In the genomic region with DNA sequence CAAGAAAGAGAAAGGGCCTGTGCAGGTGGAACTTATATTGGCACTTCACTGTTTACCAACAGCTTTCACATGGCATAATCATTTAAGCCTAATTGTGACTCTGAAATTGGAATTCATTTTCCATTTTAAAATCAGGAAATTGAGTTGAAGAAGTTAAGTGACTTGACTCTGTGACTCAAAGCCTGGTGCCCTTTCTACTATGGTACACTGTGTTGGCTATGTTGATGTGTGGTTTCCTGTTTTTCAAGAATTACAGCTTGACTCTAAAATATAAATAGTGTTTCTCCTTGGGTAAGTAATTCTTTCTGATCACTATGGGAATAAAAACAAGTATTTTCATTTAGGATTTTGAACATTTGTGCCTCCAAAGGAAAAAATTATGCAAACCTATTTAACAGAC, we compare ENCODE assay signal across 11 cellular contexts. TPM values are rescaled to one million over a fixed set of nuclear protein-coding genes. Genes with fewer than 3 reads are reported as not detected.
DNase-seq lines count a peak whose midpoint lies in the region; ATAC-seq and TF ChIP-seq lines count a peak whose summit lies in the region.
"Had no signal": no experiment of that assay in that cellular context is flagged by ENCODE, and none has a peak within 500 bp of the region (broad histone marks: within the 10 kb centered on the region; RNA-seq: fewer than 3 reads in every experiment).

No MANE protein-coding gene starts in this region.

- no peak overlapping the region for H2AFZ ChIP-seq in SU-DHL-6 (ENCODE audit: low read depth, low read length, severe bottlenecking)

- H3K27me3 ChIP-seq in HUES48 (ENCODE audit: control insufficient read depth, insufficient read depth, low read length) (no peaks in the 10 kb centered on the region), SU-DHL-6 (ENCODE audit: low read length) (no peaks in the 10 kb centered on the region)

- H3K79me2 ChIP-seq in SU-DHL-6 (ENCODE audit: insufficient read depth, low read length) = no peaks in the 10 kb centered on the region

- H3K4me3 Mint-ChIP-seq in stimulated activated effector memory CD8-positive, alpha-beta T cell treated with anti-CD3 and anti-CD28 coated beads, Interleukin-12 subunit alpha, Interleukin-12 subunit beta, amount 100 ng/mL, for 72 hours = peak overlapping the region; percentile 47

- H3K9me3 ChIP-seq in HUES48 (ENCODE audit: control insufficient read depth, insufficient read depth, low read length) (no peaks in the 10 kb centered on the region), SU-DHL-6 (ENCODE audit: insufficient read depth, low read length) (no peaks in the 10 kb centered on the region)

- H3K9ac ChIP-seq in HUES48 (ENCODE audit: low read depth, low read length) = no peak overlapping the region
- H3K9ac ChIP-seq in SU-DHL-6 (ENCODE audit: low read length) = no peak overlapping the region

- H3K36me3 ChIP-seq in HUES48 (ENCODE audit: control insufficient read depth, insufficient read depth, low read length) (no peaks in the 10 kb centered on the region), SU-DHL-6 (ENCODE audit: low read length) (no peaks in the 10 kb centered on the region)

- no peaks in the 10 kb centered on the region for H4K20me1 ChIP-seq in SU-DHL-6 (ENCODE audit: low read depth, low read length)

- peaks cover 7% of the 10 kb centered on the region; the same call in 1 of the 2 replicates for H3F3A ChIP-seq in SU-DHL-6 (ENCODE audit: insufficient read depth)

- H3K9me2 ChIP-seq in SU-DHL-6 (replicated peaks; ENCODE audit: insufficient read depth, low read length) = no peaks in the 10 kb centered on the region

- no peak for ATAC-seq in stimulated activated effector memory CD8-positive, alpha-beta T cell treated with anti-CD3 and anti-CD28 coated beads, Interleukin-12 subunit alpha, Interleukin-12 subunit beta, amount 100 ng/mL, for 72 hours
- ATAC-seq in GM19455 (IDR thresholded peaks at IDR 0.05; ENCODE audit: unreplicated experiment) (no peak), left lobe of liver (no peak)

- peaks cover 25% of the 10 kb centered on the region for H3K4me1 ChIP-seq in HUES48 (ENCODE audit: control insufficient read depth, insufficient read depth, low read length)

- H3K27ac ChIP-seq in HUES48 (ENCODE audit: low read depth, low read length) (peak overlapping the region; percentile 2), SU-DHL-6 (ENCODE audit: low read depth, low read length) (no peak overlapping the region)
- H3K27ac ChIP-seq: epithelial cell of prostate had no signal

- H3K4me3 ChIP-seq in HUES48 (ENCODE audit: low read depth, low read length) = 0 out of 2 replicates have a peak overlapping the region, but pooled peaks have one; percentile 16
- no peak overlapping the region for H3K4me3 ChIP-seq in SU-DHL-6 (ENCODE audit: insufficient read depth, low read length, poor library complexity, severe bottlenecking)
- H3K4me3 ChIP-seq in fibroblast of pulmonary artery (replicated peaks; ENCODE audit: low read depth, low read length) = no peak overlapping the region

- peak overlapping the region; percentile 87 for H3K27ac Mint-ChIP-seq in stimulated activated effector memory CD8-positive, alpha-beta T cell treated with anti-CD3 and anti-CD28 coated beads, Interleukin-12 subunit alpha, Interleukin-12 subunit beta, amount 100 ng/mL, for 72 hours

- no peaks in the 10 kb centered on the region for H3K9me3 Mint-ChIP-seq in stimulated activated effector memory CD8-positive, alpha-beta T cell treated with anti-CD3 and anti-CD28 coated beads, Interleukin-12 subunit alpha, Interleukin-12 subunit beta, amount 100 ng/mL, for 72 hours

- no peak for TF ChIP-seq CTCF in SU-DHL-6 (IDR thresholded peaks at IDR 0.05; ENCODE audit: insufficient read depth, low read length, poor library complexity, severe bottlenecking)
- no peak for TF ChIP-seq CTCF in fibroblast of pulmonary artery (IDR thresholded peaks at IDR 0.05; ENCODE audit: low read length, missing control alignments)

- H3K36me3 Mint-ChIP-seq in stimulated activated effector memory CD8-positive, alpha-beta T cell treated with anti-CD3 and anti-CD28 coated beads, Interleukin-12 subunit alpha, Interleukin-12 subunit beta, amount 100 ng/mL, for 72 hours = peaks cover 7% of the 10 kb centered on the region

- peak overlapping the region; percentile 10 for H3K4me2 ChIP-seq in SU-DHL-6 (ENCODE audit: low read depth, low read length, poor library complexity, severe bottlenecking)

- H3K4me1 Mint-ChIP-seq in stimulated activated effector memory CD8-positive, alpha-beta T cell treated with anti-CD3 and anti-CD28 coated beads, Interleukin-12 subunit alpha, Interleukin-12 subunit beta, amount 100 ng/mL, for 72 hours = peaks cover 51% of the 10 kb centered on the region

- DNase-seq in fibroblast of pulmonary artery (ENCODE audit: low read depth) (peak; percentile 33), left lobe of liver (ENCODE audit: low spot score) (no peak), T1000 (lab: John Stamatoyannopoulos, UW) (no peak)
- DNase-seq in stimulated activated effector memory CD8-positive, alpha-beta T cell treated with anti-CD3 and anti-CD28 coated beads, Interleukin-12 subunit alpha, Interleukin-12 subunit beta, amount 100 ng/mL, for 72 hours (ENCODE audit: low spot score in 2 of 2) = no peak
- DNase-seq: activated CD8-positive, alpha-beta memory T cell treated with anti-CD3 and anti-CD28 coated beads for 24 hours; NCI-H524 treated with DMSO at 0.1 percent for 48 hours; occipital lobe had no signal

RNA-seq across cellular contexts. Expression of a gene that starts 4.3 kb away (rescaled TPM):
- total RNA-seq in left lobe of liver = 37.2 TPM

RNA-seq across cellular contexts. Expression of a gene that starts 46.9 kb away (rescaled TPM):
- total RNA-seq in left lobe of liver = not detected
